22 cellular contexts compared by ENCODE assay signal in the genomic region with DNA sequence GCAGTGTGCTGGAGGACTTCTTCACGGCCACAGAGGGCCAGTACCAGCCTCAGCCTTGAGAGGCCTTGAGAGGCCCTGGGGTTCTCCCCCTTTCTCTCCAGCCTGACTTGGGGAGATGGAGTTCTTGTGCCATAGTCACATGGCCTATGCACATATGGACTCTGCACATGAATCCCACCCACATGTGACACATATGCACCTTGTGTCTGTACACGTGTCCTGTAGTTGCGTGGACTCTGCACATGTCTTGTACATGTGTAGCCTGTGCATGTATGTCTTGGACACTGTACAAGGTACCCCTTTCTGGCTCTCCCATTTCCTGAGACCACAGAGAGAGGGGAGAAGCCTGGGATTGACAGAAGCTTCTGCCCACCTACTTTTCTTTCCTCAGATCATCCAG. TPM values are rescaled to one million over a fixed set of nuclear protein-coding genes. Genes with fewer than 3 reads are reported as not detected.
DNase-seq lines count a peak whose midpoint lies in the region; ATAC-seq, FAIRE-seq and TF ChIP-seq lines count a peak whose summit lies in the region.
"Had no signal": no experiment of that assay in that cellular context is flagged by ENCODE, and none has a peak within 500 bp of the region (broad histone marks: within the 10 kb centered on the region; RNA-seq: fewer than 3 reads in every experiment).

No MANE protein-coding gene starts in this region.

- CTCF ChIA-PET in Panc1 (lab: Charles Lee): no interaction called here

- no peak overlapping the region for H3K4me3 ChIP-seq in Panc1 (ENCODE audit: low read depth in 2 of 2, low read length in 2 of 2)
- H3K4me3 ChIP-seq in bronchial epithelial cell (ENCODE audit: low read depth, low read length): no peak overlapping the region
- H3K4me3 ChIP-seq: A549 had no signal

- TF ChIP-seq CTCF in Panc1 (IDR thresholded peaks at IDR 0.05): no peak
- TF ChIP-seq CTCF in bronchial epithelial cell (IDR thresholded peaks at IDR 0.05; ENCODE audit: insufficient read depth, low read length, severe bottlenecking): no peak

- no peak overlapping the region for H3K27ac ChIP-seq in Panc1 (ENCODE audit: low read length)
- H3K27ac ChIP-seq: A549, C4-2B had no signal

- H3K27me3 Mint-ChIP-seq in activated naive CD4-positive, alpha-beta T cell treated with anti-CD3 and anti-CD28 coated beads, Interleukin-2, amount 50 U/mL, for 24 hours: no peaks in the 10 kb centered on the region

- intact Hi-C loops in Panc1 (cut with micrococcal nuclease; ENCODE audit: unreplicated experiment) (no loop called here), posterior vena cava (cut with DNase I) (no loop called here)

- no peak overlapping the region for H3K4me3 Mint-ChIP-seq in activated naive CD4-positive, alpha-beta T cell treated with anti-CD3 and anti-CD28 coated beads, Interleukin-2, amount 50 U/mL, for 24 hours
- no peak overlapping the region for H3K4me3 Mint-ChIP-seq in stimulated activated effector memory CD8-positive, alpha-beta T cell treated with anti-CD3 and anti-CD28 coated beads, Interleukin-12 subunit alpha, Interleukin-12 subunit beta, amount 100 ng/mL, for 72 hours
- H3K4me3 Mint-ChIP-seq: CD8-positive, alpha-beta T cell; H9 had no signal

- no peaks in the 10 kb centered on the region for H3K9me3 ChIP-seq in Panc1 (ENCODE audit: control insufficient read depth, insufficient read depth, low read depth, low read length)
- H3K9me3 ChIP-seq: A549, BE2C had no signal

- 0 out of 2 replicates have a peak, but pooled peaks have one; percentile 16 for ATAC-seq in Panc1
- peak; percentile 28 for ATAC-seq in stimulated activated effector memory CD8-positive, alpha-beta T cell treated with anti-CD3 and anti-CD28 coated beads, Interleukin-12 subunit alpha, Interleukin-12 subunit beta, amount 100 ng/mL, for 72 hours
- ATAC-seq: CD8-positive, alpha-beta T cell had no signal

- H3K9me3 Mint-ChIP-seq in activated naive CD4-positive, alpha-beta T cell treated with anti-CD3 and anti-CD28 coated beads, Interleukin-2, amount 50 U/mL, for 24 hours: no peaks in the 10 kb centered on the region
- H3K9me3 Mint-ChIP-seq in stimulated activated effector memory CD8-positive, alpha-beta T cell treated with anti-CD3 and anti-CD28 coated beads, Interleukin-12 subunit alpha, Interleukin-12 subunit beta, amount 100 ng/mL, for 72 hours: no peaks in the 10 kb centered on the region
- H3K9me3 Mint-ChIP-seq: CD8-positive, alpha-beta T cell; H9 had no signal

- no TSS peak for BruUV-seq in Panc1 (replicated peaks; lab: Mats Ljungman, UMichigan)

- peak; percentile 18 for FAIRE-seq in bronchial epithelial cell (lab: Jason Lieb, UNC)
- FAIRE-seq: A549, D721Med, G401.6, GM12891 had no signal

- H3K4me1 ChIP-seq in Panc1 (ENCODE audit: control insufficient read depth, insufficient read depth, low read length): 0 out of 2 replicates have a peak, but pooled peaks cover 4% of the 10 kb centered on the region
- H3K4me1 ChIP-seq: BE2C had no signal

- H3K4me1 Mint-ChIP-seq in activated naive CD4-positive, alpha-beta T cell treated with anti-CD3 and anti-CD28 coated beads, Interleukin-2, amount 50 U/mL, for 24 hours: peaks cover 9% of the 10 kb centered on the region
- no peaks in the 10 kb centered on the region for H3K4me1 Mint-ChIP-seq in stimulated activated effector memory CD8-positive, alpha-beta T cell treated with anti-CD3 and anti-CD28 coated beads, Interleukin-12 subunit alpha, Interleukin-12 subunit beta, amount 100 ng/mL, for 72 hours

- H3K27me3 ChIP-seq in Panc1 (ENCODE audit: control insufficient read depth, insufficient read depth, low read length): no peaks in the 10 kb centered on the region
- no peaks in the 10 kb centered on the region for H3K27me3 ChIP-seq in bronchial epithelial cell (ENCODE audit: control insufficient read depth, insufficient read depth, low read length)
- H3K27me3 ChIP-seq: BE2C had no signal

- DNase-seq in activated naive CD4-positive, alpha-beta T cell treated with anti-CD3 and anti-CD28 coated beads, Interleukin-2, amount 50 U/mL, for 16 hours: no peak
- DNase-seq in Panc1 (ENCODE audit: low read depth, low spot score) (no peak), bronchial epithelial cell (ENCODE audit: low read depth) (no peak), posterior vena cava (ENCODE audit: low spot score) (no peak), NCI-H446 (lab: John Stamatoyannopoulos, UW) (no peak)
- DNase-seq in stimulated activated effector memory CD8-positive, alpha-beta T cell treated with anti-CD3 and anti-CD28 coated beads, Interleukin-12 subunit alpha, Interleukin-12 subunit beta, amount 100 ng/mL, for 72 hours (ENCODE audit: low spot score in 2 of 2): no peak
- no peak for DNase-seq in stimulated activated CD4-positive, alpha-beta T cell treated with anti-CD3 and anti-CD28 coated beads, Interleukin-2, amount 100 ng/mL, for 24 hours
- DNase-seq: BE2C; CD8-positive, alpha-beta T cell; COR-L47; DMS153; DMS79 treated with DMSO at 0.1 percent for 48 hours; EL; GOT3; H9 had no signal

- in situ Hi-C loops in Panc1 (cut with HindIII; ENCODE audit: low pct_unique_long_range_greater_than_20kb, low sequenced_read_pairs): no loop called here

- H3K27ac Mint-ChIP-seq in activated naive CD4-positive, alpha-beta T cell treated with anti-CD3 and anti-CD28 coated beads, Interleukin-2, amount 50 U/mL, for 24 hours: peak overlapping the region; percentile 17
- no peak overlapping the region for H3K27ac Mint-ChIP-seq in stimulated activated effector memory CD8-positive, alpha-beta T cell treated with anti-CD3 and anti-CD28 coated beads, Interleukin-12 subunit alpha, Interleukin-12 subunit beta, amount 100 ng/mL, for 72 hours
- H3K27ac Mint-ChIP-seq: CD8-positive, alpha-beta T cell; H9 had no signal

- peaks cover 11% of the 10 kb centered on the region for H3K36me3 Mint-ChIP-seq in activated naive CD4-positive, alpha-beta T cell treated with anti-CD3 and anti-CD28 coated beads, Interleukin-2, amount 50 U/mL, for 24 hours
- H3K36me3 Mint-ChIP-seq in stimulated activated effector memory CD8-positive, alpha-beta T cell treated with anti-CD3 and anti-CD28 coated beads, Interleukin-12 subunit alpha, Interleukin-12 subunit beta, amount 100 ng/mL, for 72 hours: peaks cover 75% of the 10 kb centered on the region

- no peaks in the 10 kb centered on the region for H3K36me3 ChIP-seq in Panc1 (ENCODE audit: control insufficient read depth, insufficient read depth, low read length)
- H3K36me3 ChIP-seq in bronchial epithelial cell (ENCODE audit: control insufficient read depth, insufficient read depth, low read length): no peaks in the 10 kb centered on the region
- H3K36me3 ChIP-seq: BE2C had no signal

- POLR2A ChIA-PET in Panc1 (lab: Charles Lee): no interaction called here

RNA-seq across cellular contexts. Expression of a gene that starts 6.2 kb away (rescaled TPM):
- total RNA-seq in Panc1 (2021; ENCODE audit: unreplicated experiment): 256 TPM
- polyA plus RNA-seq in Panc1 (2012; ENCODE audit: insufficient read length): 290 TPM
- total RNA-seq in bronchial epithelial cell: 83.7 and 95.8 TPM in 2 replicates
- 10 to 100 TPM; 36.6 to 40.8 TPM for total RNA-seq in posterior vena cava

RNA-seq across cellular contexts. Expression of a gene that starts 34.6 kb away (rescaled TPM):
- total RNA-seq in Panc1 (2021; ENCODE audit: unreplicated experiment) (0.57 TPM), bronchial epithelial cell (0.26 TPM in 1 of 2 replicates, not detected in the other), posterior vena cava (1 to 10 TPM; 1.1 to 1.3 TPM)
- not detected for polyA plus RNA-seq in Panc1 (2012; ENCODE audit: insufficient read length)
- polyA plus RNA-seq: AG04450 had no signal

RNA-seq across cellular contexts. Expression of a gene that starts 38.6 kb away (rescaled TPM):
- total RNA-seq in Panc1 (2021; ENCODE audit: unreplicated experiment): 1.9 TPM
- polyA plus RNA-seq in Panc1 (2012; ENCODE audit: insufficient read length): 1.7 TPM
- 0.13 and 0.26 TPM in 2 replicates for total RNA-seq in bronchial epithelial cell
- total RNA-seq in posterior vena cava: 1 to 10 TPM; 8.6 to 9.2 TPM

RNA-seq across cellular contexts. Expression of a gene that starts 50.4 kb away (rescaled TPM):
- 176 TPM for total RNA-seq in Panc1 (2021; ENCODE audit: unreplicated experiment)
- 307 TPM for polyA plus RNA-seq in Panc1 (2012; ENCODE audit: insufficient read length)
- 3.2 and 4.2 TPM in 2 replicates for total RNA-seq in bronchial epithelial cell
- 10 to 100 TPM; 40.9 to 43.9 TPM for total RNA-seq in posterior vena cava
